8 cellular contexts compared by ENCODE assay signal in the genomic region with DNA sequence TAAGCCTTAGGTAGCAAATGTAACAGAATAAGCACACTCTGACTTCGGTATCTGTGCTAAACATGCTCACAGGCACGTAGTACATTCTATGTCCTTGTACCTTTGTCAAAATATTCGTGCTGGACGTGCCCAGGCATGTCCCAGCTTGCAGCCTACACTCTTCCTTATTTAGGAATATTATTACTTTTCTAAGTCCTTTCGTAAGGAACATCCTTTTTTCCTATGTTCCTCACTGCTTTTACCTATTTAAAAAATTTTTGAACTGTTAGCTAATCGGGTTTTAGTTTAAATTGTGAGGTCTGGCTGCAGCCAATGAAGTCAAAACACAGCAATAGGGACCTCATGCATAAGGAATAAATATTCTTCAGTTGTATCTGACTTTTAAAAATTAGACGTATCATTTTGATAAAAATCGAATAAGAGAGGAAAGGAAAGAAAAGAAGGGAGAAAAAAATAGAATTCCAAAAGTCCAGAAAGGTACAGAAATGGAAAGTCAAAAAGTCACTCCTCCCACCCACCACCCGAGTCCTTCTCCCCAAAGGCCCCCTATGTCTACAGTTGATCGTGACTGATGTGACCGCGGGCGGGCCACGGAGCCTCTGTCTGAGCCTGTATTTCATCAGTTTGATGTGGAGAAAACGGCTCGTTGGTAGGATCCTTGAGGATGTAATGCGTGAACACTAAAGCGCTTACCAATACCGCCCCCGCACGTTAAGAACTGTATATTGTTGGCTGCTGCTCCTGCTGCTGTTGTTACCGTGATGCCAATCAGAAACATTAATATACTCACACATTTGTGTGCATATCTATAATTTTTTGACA. TPM values are rescaled to one million over a fixed set of nuclear protein-coding genes. Genes with fewer than 3 reads are reported as not detected.
DNase-seq lines count a peak whose midpoint lies in the region; ATAC-seq and TF ChIP-seq lines count a peak whose summit lies in the region.

No MANE protein-coding gene starts in this region.

- no peaks in the 10 kb centered on the region for H3K27me3 Mint-ChIP-seq in T-helper 2 cell treated with Interferon-gamma antibody and Interleukin-4, amounts not matched to agents 5 μg/mL and 100 μg/mL, for 36 hours (ENCODE audit: low read depth)

- 32 to 71% methylated on average over 4 to 8 of the region's 22 CpGs for WGBS in mesodermal cell (ENCODE audit: insufficient coverage in 2 of 2), 2 experiments

- H3K4me1 ChIP-seq in mesodermal cell (ENCODE audit: control insufficient read depth, insufficient read depth, low read length, poor library complexity, severe bottlenecking): peaks cover 14% of the 10 kb centered on the region

- no peaks in the 10 kb centered on the region for H3K9me3 ChIP-seq in mesodermal cell (ENCODE audit: control insufficient read depth, low read length)

- H3K36me3 Mint-ChIP-seq in T-helper 2 cell treated with Interferon-gamma antibody and Interleukin-4, amounts not matched to agents 5 μg/mL and 100 μg/mL, for 36 hours (ENCODE audit: low read depth): peaks cover 19% of the 10 kb centered on the region

- H3K4me1 Mint-ChIP-seq in T-helper 2 cell treated with Interferon-gamma antibody and Interleukin-4, amounts not matched to agents 5 μg/mL and 100 μg/mL, for 36 hours (ENCODE audit: low read depth): peaks cover 21% of the 10 kb centered on the region

- peak; percentile 61 for DNase-seq in T-helper 2 cell treated with Interferon-gamma antibody and Interleukin-4, amounts not matched to agents 5 μg/mL and 100 μg/mL, for 36 hours (ENCODE audit: low spot score)
- DNase-seq in ecto neural progenitor cell (ENCODE audit: low spot score) (peak; percentile 75), NCI-H2107 (lab: John Stamatoyannopoulos, UW) (no peak)

- no peak overlapping the region for H3K4me3 Mint-ChIP-seq in T-helper 2 cell treated with Interferon-gamma antibody and Interleukin-4, amounts not matched to agents 5 μg/mL and 100 μg/mL, for 36 hours

- no peaks in the 10 kb centered on the region for H3K9me3 Mint-ChIP-seq in T-helper 2 cell treated with Interferon-gamma antibody and Interleukin-4, amounts not matched to agents 5 μg/mL and 100 μg/mL, for 36 hours

- H3K4me3 ChIP-seq in mesodermal cell (ENCODE audit: extremely low read depth, insufficient read depth, low read length, poor library complexity, severe bottlenecking): peak overlapping the region; percentile 37

- TF ChIP-seq CTCF in 22Rv1 (IDR thresholded peaks at IDR 0.05): peak; percentile 88

- H3K36me3 ChIP-seq in mesodermal cell (ENCODE audit: control insufficient read depth, insufficient read depth, low read length): peaks cover 6% of the 10 kb centered on the region

- peak; percentile 35 for ATAC-seq in GM18873 (IDR thresholded peaks at IDR 0.05; ENCODE audit: low FRiP score, unreplicated experiment)
- ATAC-seq in HG03103 (IDR thresholded peaks at IDR 0.05; ENCODE audit: low read depth, unreplicated experiment): peak; percentile 24

- no peak overlapping the region for H3K27ac Mint-ChIP-seq in T-helper 2 cell treated with Interferon-gamma antibody and Interleukin-4, amounts not matched to agents 5 μg/mL and 100 μg/mL, for 36 hours

- H3K27ac ChIP-seq in 22Rv1: peak overlapping the region; percentile 96
- H3K27ac ChIP-seq in mesodermal cell (ENCODE audit: low read depth, low read length, severe bottlenecking): peak overlapping the region; percentile 95
- H3K27ac ChIP-seq in temporal lobe (ENCODE audit: low read depth, low read length): peak overlapping the region; percentile 97

RNA-seq across cellular contexts. Expression of gene UBC, which starts 24.4 kb away (rescaled TPM):
- polyA plus RNA-seq in mesodermal cell (2013, experiment 1 of 2): 1,245 TPM
- polyA plus RNA-seq in mesodermal cell (2013, experiment 2 of 2): 1,003 TPM
- 846 TPM for total RNA-seq in temporal lobe

RNA-seq across cellular contexts. Expression of gene DHX37, which starts 50.1 kb away (rescaled TPM):
- 6.7 TPM for polyA plus RNA-seq in mesodermal cell (2013, experiment 1 of 2)
- 6.1 TPM for polyA plus RNA-seq in mesodermal cell (2013, experiment 2 of 2)
- 10.8 TPM for total RNA-seq in temporal lobe

RNA-seq across cellular contexts. Expression of gene BRI3BP, which starts 54.6 kb away (rescaled TPM):
- polyA plus RNA-seq in mesodermal cell (2013, experiment 1 of 2): 2.2 TPM
- polyA plus RNA-seq in mesodermal cell (2013, experiment 2 of 2): 2.3 TPM
- total RNA-seq in temporal lobe: 17.2 TPM
